ENCODE assay signal across 11 cellular contexts in the genomic region with DNA sequence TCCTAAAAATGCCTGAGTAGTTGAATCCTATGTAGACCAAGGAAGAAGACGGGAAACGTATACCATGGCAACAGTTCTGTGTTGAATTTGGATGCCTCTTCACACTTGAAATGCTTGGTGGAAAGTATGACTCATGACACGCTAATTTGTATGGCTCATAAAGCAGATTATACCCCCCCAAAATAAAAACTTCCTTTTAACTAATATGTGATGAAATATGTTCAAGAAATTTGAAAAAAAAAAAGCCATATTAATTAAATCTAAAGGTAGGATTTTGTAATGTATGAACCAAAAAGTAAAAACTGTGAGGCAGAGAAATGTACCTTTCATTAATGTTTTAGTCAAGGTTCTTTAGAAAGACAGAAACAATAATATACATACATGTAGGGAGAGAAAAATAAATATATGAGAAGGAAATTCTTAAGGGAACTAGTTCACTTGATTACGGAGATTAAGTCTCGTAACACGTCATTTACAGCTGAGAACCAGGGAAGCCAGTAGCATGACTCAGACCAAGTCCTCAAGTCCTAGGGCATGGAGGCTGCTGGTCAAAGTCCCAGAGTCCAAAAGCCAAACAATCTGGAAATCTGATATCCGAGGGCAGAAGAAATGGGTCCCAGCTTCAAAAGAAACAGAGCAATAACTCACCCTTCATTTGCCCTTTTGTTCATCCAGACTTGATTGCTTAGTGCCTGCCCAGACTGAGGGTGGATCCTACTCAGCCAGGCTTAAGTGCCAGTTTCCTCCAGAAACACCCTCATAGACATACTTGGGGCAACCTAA.
DNase-seq lines count a peak whose midpoint lies in the region; ATAC-seq and TF ChIP-seq lines count a peak whose summit lies in the region.
"Had no signal": no experiment of that assay in that cellular context is flagged by ENCODE, and none has a peak within 500 bp of the region (broad histone marks: within the 10 kb centered on the region; RNA-seq: fewer than 3 reads in every experiment).

No MANE protein-coding gene starts in this region.

- H3K27ac Mint-ChIP-seq in endodermal cell = no peak overlapping the region

- ATAC-seq in HG02938 (IDR thresholded peaks at IDR 0.05; ENCODE audit: unreplicated experiment) = no peak
- no peak for ATAC-seq in activated T-cell treated with anti-CD3 and anti-CD28 coated beads, Interleukin-2, amount 50 U/mL, for 4 hours
- ATAC-seq: activated CD4-positive, CD25-positive, alpha-beta regulatory T cell treated with anti-CD3 and anti-CD28 coated beads, Interleukin-2, amount 50 U/mL, for 24 hours had no signal

- no peaks in the 10 kb centered on the region for H3K27me3 ChIP-seq in endodermal cell (ENCODE audit: control insufficient read depth, insufficient read depth, low read length, poor library complexity, severe bottlenecking)
- H3K27me3 ChIP-seq in neuronal stem cell (ENCODE audit: control insufficient read depth in 3 of 3, insufficient read depth in 3 of 3, low read depth in 1 of 3, low read length in 3 of 3) = no peaks in the 10 kb centered on the region
- H3K27me3 ChIP-seq: cardiac muscle cell had no signal

- H3K36me3 ChIP-seq in endodermal cell (ENCODE audit: control insufficient read depth, insufficient read depth, low read length) = no peaks in the 10 kb centered on the region
- H3K36me3 ChIP-seq in neuronal stem cell (replicated peaks in 1 of 2; ENCODE audit: control insufficient read depth in 2 of 2, insufficient read depth in 2 of 2, low read length in 2 of 2) = no peaks in the 10 kb centered on the region
- H3K36me3 ChIP-seq: cardiac muscle cell had no signal

- peaks cover 3% of the 10 kb centered on the region for H3K4me1 Mint-ChIP-seq in endodermal cell
- no peaks in the 10 kb centered on the region for H3K4me1 Mint-ChIP-seq in activated T-cell treated with anti-CD3 and anti-CD28 coated beads, Interleukin-2, amount 50 U/mL, for 4 hours (ENCODE audit: low read depth)

- H3K9me3 ChIP-seq in endodermal cell (ENCODE audit: control insufficient read depth, low read length) (no peaks in the 10 kb centered on the region), neuronal stem cell (replicated peaks in 1 of 2; ENCODE audit: control insufficient read depth in 2 of 2, insufficient read depth in 1 of 2, low read depth in 1 of 2, low read length in 2 of 2) (no peaks in the 10 kb centered on the region)

- H3K4ac ChIP-seq in neuronal stem cell (ENCODE audit: low read length) = no peak overlapping the region

- H2BK120ac ChIP-seq in neuronal stem cell (ENCODE audit: low read depth, low read length) = no peak overlapping the region

- H3K36me3 Mint-ChIP-seq in endodermal cell (ENCODE audit: low read depth) = peaks cover 2% of the 10 kb centered on the region
- H3K36me3 Mint-ChIP-seq in activated T-cell treated with anti-CD3 and anti-CD28 coated beads, Interleukin-2, amount 50 U/mL, for 4 hours (ENCODE audit: insufficient read depth) = no peaks in the 10 kb centered on the region

- no peak overlapping the region for H3K23ac ChIP-seq in neuronal stem cell (ENCODE audit: low read depth, low read length, poor library complexity)

- H3K4me1 ChIP-seq in endodermal cell (ENCODE audit: control insufficient read depth, insufficient read depth, low read length) (no peaks in the 10 kb centered on the region), neuronal stem cell (ENCODE audit: control insufficient read depth in 2 of 2, insufficient read depth in 1 of 2, low read depth in 1 of 2, low read length in 2 of 2) (no peaks in the 10 kb centered on the region)

- peaks cover 2% of the 10 kb centered on the region for H3K9me3 Mint-ChIP-seq in endodermal cell
- no peaks in the 10 kb centered on the region for H3K9me3 Mint-ChIP-seq in activated T-cell treated with anti-CD3 and anti-CD28 coated beads, Interleukin-2, amount 50 U/mL, for 4 hours

- no peak overlapping the region for H3K4me2 ChIP-seq in neuronal stem cell (ENCODE audit: insufficient read depth, low read length, poor library complexity, severe bottlenecking)

- no peak overlapping the region for H4K8ac ChIP-seq in neuronal stem cell (ENCODE audit: low read depth, low read length)

- no peak overlapping the region for H3K4me3 ChIP-seq in endodermal cell (ENCODE audit: low read length)
- H3K4me3 ChIP-seq in neuronal stem cell (ENCODE audit: low read length in 2 of 2) = no peak overlapping the region
- H3K4me3 ChIP-seq: cardiac muscle cell had no signal

- H3K4me3 Mint-ChIP-seq in endodermal cell = no peak overlapping the region
- no peak overlapping the region for H3K4me3 Mint-ChIP-seq in activated T-cell treated with anti-CD3 and anti-CD28 coated beads, Interleukin-2, amount 50 U/mL, for 4 hours

- no peak overlapping the region for H3K18ac ChIP-seq in neuronal stem cell (ENCODE audit: low read length)

- no peak overlapping the region for H4K91ac ChIP-seq in neuronal stem cell (ENCODE audit: low read depth, low read length, poor library complexity)

- no peak overlapping the region for H3K14ac ChIP-seq in neuronal stem cell (ENCODE audit: low read length)

- DNase-seq in ELR (ENCODE audit: low read depth) = peak; percentile 96
- DNase-seq in NCI-H446 (lab: John Stamatoyannopoulos, UW) = peak; percentile 52 to 73
- peak; percentile 56 for DNase-seq in endodermal cell
- no peak for DNase-seq in neuronal stem cell (ENCODE audit: low spot score)
- no peak for DNase-seq in stimulated activated CD4-positive, alpha-beta T cell treated with anti-CD3 and anti-CD28 coated beads, Interleukin-12 subunit alpha, Interleukin-12 subunit beta, amount 100 ng/mL, for 4 hours
- DNase-seq in activated CD4-positive, alpha-beta T cell treated with anti-CD3 and anti-CD28 coated beads for 4 hours = no peak
- no peak for DNase-seq in activated T-cell treated with anti-CD3 and anti-CD28 coated beads, Interleukin-2, amount 50 U/mL, for 4 hours
- DNase-seq: NCI-H2029 had no signal

- TF ChIP-seq CTCF in endodermal cell (conservative IDR thresholded peaks at IDR 0.05) = no peak

- H3K27ac ChIP-seq in endodermal cell (ENCODE audit: low read depth, low read length) (no peak overlapping the region), neuronal stem cell (replicated peaks; ENCODE audit: low read length) (no peak overlapping the region)
- H3K27ac ChIP-seq: cardiac muscle cell had no signal

- H3K79me1 ChIP-seq in neuronal stem cell (ENCODE audit: low read depth, low read length) = no peaks in the 10 kb centered on the region

- H2AFZ ChIP-seq in neuronal stem cell (ENCODE audit: low read length) = peak overlapping the region; percentile 11

- H3K9ac ChIP-seq in endodermal cell (ENCODE audit: extremely low read depth, low read length, poor library complexity, severe bottlenecking) (no peak overlapping the region), neuronal stem cell (ENCODE audit: low read depth, low read length, poor library complexity) (no peak overlapping the region)

- no peak overlapping the region for H2BK15ac ChIP-seq in neuronal stem cell (ENCODE audit: low read length)

- H3K27me3 Mint-ChIP-seq in endodermal cell (ENCODE audit: insufficient read depth) = no peaks in the 10 kb centered on the region
- H3K27me3 Mint-ChIP-seq in activated T-cell treated with anti-CD3 and anti-CD28 coated beads, Interleukin-2, amount 50 U/mL, for 4 hours (ENCODE audit: low read depth) = no peaks in the 10 kb centered on the region

- H2AK5ac ChIP-seq in neuronal stem cell (ENCODE audit: low read depth, low read length) = no peak overlapping the region

- no peak overlapping the region for H2BK12ac ChIP-seq in neuronal stem cell (ENCODE audit: low read length)

- WGBS in endodermal cell (ENCODE audit: insufficient coverage in 1 of 2, insufficient read length in 1 of 2), 2 experiments = 79 to 84% methylated on average over 2 to 7 of the region's 7 CpGs
- no CpG with 5 or more reads among the region's 7 CpGs for WGBS in neuronal stem cell (ENCODE audit: extremely low coverage in 2 of 2, insufficient read length in 2 of 2, insufficient replicate concordance in 1 of 2), 2 donors

- no peak overlapping the region for H2BK5ac ChIP-seq in neuronal stem cell (ENCODE audit: low read length)

Comparison
In these comparisons a context has a peak if more than half of its experiments do, and no peak if none do; other contexts are left out.
1. DNase-seq: peak in ELR (single experiment), NCI-H446 (2 of 2) and endodermal cell (single experiment); none in neuronal stem cell (single experiment), stimulated activated CD4-positive, alpha-beta T cell treated with anti-CD3 and anti-CD28 coated beads, Interleukin-12 subunit alpha, Interleukin-12 subunit beta, amount 100 ng/mL, for 4 hours (single experiment), activated CD4-positive, alpha-beta T cell treated with anti-CD3 and anti-CD28 coated beads for 4 hours (0 of 2) and activated T-cell treated with anti-CD3 and anti-CD28 coated beads, Interleukin-2, amount 50 U/mL, for 4 hours (single experiment).